Comparison of ENCODE assay signal across 24 cellular contexts in genomic region chr16:58490100-58490499, GRCh38. TPM values are rescaled to one million over a fixed set of nuclear protein-coding genes. Genes with fewer than 3 reads are reported as not detected.
"Had no signal": no experiment of that assay in that cellular context is flagged by ENCODE, and none has a peak within 500 bp of the region (broad histone marks: within the 10 kb centered on the region; RNA-seq: fewer than 3 reads in every experiment).

No MANE protein-coding gene starts in this region.

- DNase-seq: central memory CD4-positive, alpha-beta T cell; colonic mucosa; effector CD8-positive, alpha-beta T cell; endodermal cell; foreskin fibroblast; gastrocnemius medialis; head of caudate nucleus; lower lobe of right lung; natural killer cell; occipital lobe; stimulated activated CD4-positive, alpha-beta T cell treated with anti-CD3 and anti-CD28 coated beads, Interleukin-2, amount 100 ng/mL, for 24 hours; stimulated activated CD4-positive, alpha-beta T cell treated with anti-CD3 and anti-CD28 coated beads, Interleukin-4, amount 100 ng/mL, for 24 hours; stimulated activated naive CD4-positive, alpha-beta T cell treated with Interleukin-2 at 50 U/mL for 16 hours; stomach; thyroid gland; trophoblast cell had no signal

- H3K9me3 ChIP-seq: colonic mucosa, gastrocnemius medialis, left lung, lower lobe of right lung, pancreas, stomach, thyroid gland had no signal

- H3K4me2 ChIP-seq: smooth muscle cell had no signal

- H3K27me3 ChIP-seq: colonic mucosa, gastrocnemius medialis, pancreas, thyroid gland had no signal

- H3K4me3 ChIP-seq: colonic mucosa, gastrocnemius medialis, left lung, lower lobe of right lung, pancreas, smooth muscle cell, stomach, thyroid gland had no signal

- H3K36me3 ChIP-seq: colonic mucosa, gastrocnemius medialis, left lung, lower lobe of right lung, pancreas, stomach, thyroid gland had no signal

- ATAC-seq: esophagus mucosa; gastrocnemius medialis; left lung; lower lobe of right lung; natural killer cell; pancreas; sciatic nerve; stimulated activated effector memory CD8-positive, alpha-beta T cell treated with anti-CD3 and anti-CD28 coated beads, Interleukin-12 subunit alpha, Interleukin-12 subunit beta, amount 100 ng/mL, for 72 hours had no signal

- H3K27ac ChIP-seq: colonic mucosa, epithelial cell of prostate, gastrocnemius medialis, left lung, lower lobe of right lung, pancreas, stomach, thyroid gland had no signal

- FAIRE-seq: keratinocyte, pancreas had no signal

- H3K4me1 ChIP-seq: colonic mucosa, lower lobe of right lung, pancreas had no signal

RNA-seq across cellular contexts. Expression of gene NDRG4, which starts 9.8 kb away (rescaled TPM):
- total RNA-seq: natural killer cell had no signal
